24 cellular contexts compared by ENCODE assay signal in the genomic region with DNA sequence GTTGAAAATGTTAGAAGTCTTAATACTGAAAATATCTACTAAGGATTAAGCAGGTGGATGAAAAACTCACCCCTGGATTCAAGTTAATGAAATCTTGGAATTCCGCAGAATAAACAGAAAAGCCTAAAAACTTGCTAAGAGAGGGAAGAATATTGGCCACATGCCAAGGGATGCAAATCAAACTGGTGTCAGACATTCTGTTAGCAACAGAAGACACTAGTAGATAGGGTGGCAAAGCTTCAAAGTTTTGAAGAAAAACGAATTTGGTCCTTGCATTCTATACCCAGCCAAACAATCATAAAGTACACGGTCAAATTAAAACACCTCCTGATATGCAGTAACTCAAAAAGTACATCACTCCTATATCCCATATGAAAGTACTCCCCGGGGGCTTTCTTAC.
"Had no signal": no experiment of that assay in that cellular context is flagged by ENCODE, and none has a peak within 500 bp of the region (broad histone marks: within the 10 kb centered on the region; RNA-seq: fewer than 3 reads in every experiment).

No MANE protein-coding gene starts in this region.

- DNase-seq: hippocampal formation; immature natural killer cell; kidney; left colon; left lung; mesendoderm; naive B cell; natural killer cell; ovary; stimulated activated CD4-positive, alpha-beta T cell treated with anti-CD3 and anti-CD28 coated beads, Interleukin-12 subunit alpha, Interleukin-12 subunit beta, amount 100 ng/mL, for 4 hours; stimulated activated CD4-positive, alpha-beta T cell treated with anti-CD3 and anti-CD28 coated beads, Interleukin-15, amount 100 ng/mL, for 24 hours; stimulated activated CD4-positive, alpha-beta T cell treated with anti-CD3 and anti-CD28 coated beads, Interleukin-2, amount 100 ng/mL, for 24 hours; stimulated activated CD4-positive, alpha-beta T cell treated with anti-CD3 and anti-CD28 coated beads, Interleukin-4, amount 100 ng/mL, for 1 hour; stimulated activated naive CD4-positive, alpha-beta T cell; uterus had no signal

- H3K27me3 Mint-ChIP-seq: progenitor cell of endocrine pancreas; stimulated activated naive CD8-positive, alpha-beta T cell treated with anti-CD3 and anti-CD28 coated beads, Interleukin-15, Interleukin-2, amounts not matched to agents 100 ng/mL and 50 ng/mL, for 24 hours; type B pancreatic cell had no signal

- H3K27ac ChIP-seq: left lung, ovary, right atrium auricular region, skin epidermis, tibial nerve, uterus had no signal

- H3K36me3 Mint-ChIP-seq: immature natural killer cell, mesothelial cell of epicardium, naive B cell, natural killer cell, type B pancreatic cell had no signal

- H3K4me3 Mint-ChIP-seq: immature natural killer cell; mesothelial cell of epicardium; naive B cell; natural killer cell; stimulated activated naive CD8-positive, alpha-beta T cell treated with anti-CD3 and anti-CD28 coated beads, Interleukin-15, Interleukin-2, amounts not matched to agents 100 ng/mL and 50 ng/mL, for 24 hours; type B pancreatic cell had no signal

- H3K27me3 ChIP-seq: left lung, ovary, right atrium auricular region, tibial nerve, uterus had no signal

- FAIRE-seq: islet of Langerhans, kidney had no signal

- H3K4me3 ChIP-seq: left lung, lung, ovary, right atrium auricular region, skin epidermis, tibial nerve, uterus had no signal

- H3K4me1 ChIP-seq: uterus had no signal

- ATAC-seq: left colon had no signal

- H3K36me3 ChIP-seq: left lung, ovary, right atrium auricular region, tibial nerve, uterus had no signal

- H3K9me3 Mint-ChIP-seq: natural killer cell; stimulated activated naive CD8-positive, alpha-beta T cell treated with anti-CD3 and anti-CD28 coated beads, Interleukin-15, Interleukin-2, amounts not matched to agents 100 ng/mL and 50 ng/mL, for 24 hours had no signal

- H3K9me3 ChIP-seq: left lung, ovary, right atrium auricular region, tibial nerve, uterus had no signal

- H3K4me1 Mint-ChIP-seq: immature natural killer cell, naive B cell, natural killer cell had no signal

- H3K27ac Mint-ChIP-seq: immature natural killer cell; mesothelial cell of epicardium; naive B cell; natural killer cell; progenitor cell of endocrine pancreas; stimulated activated naive CD8-positive, alpha-beta T cell treated with anti-CD3 and anti-CD28 coated beads, Interleukin-15, Interleukin-2, amounts not matched to agents 100 ng/mL and 50 ng/mL, for 24 hours; type B pancreatic cell had no signal
